1 cellular context compared by ENCODE assay signal in the genomic region with DNA sequence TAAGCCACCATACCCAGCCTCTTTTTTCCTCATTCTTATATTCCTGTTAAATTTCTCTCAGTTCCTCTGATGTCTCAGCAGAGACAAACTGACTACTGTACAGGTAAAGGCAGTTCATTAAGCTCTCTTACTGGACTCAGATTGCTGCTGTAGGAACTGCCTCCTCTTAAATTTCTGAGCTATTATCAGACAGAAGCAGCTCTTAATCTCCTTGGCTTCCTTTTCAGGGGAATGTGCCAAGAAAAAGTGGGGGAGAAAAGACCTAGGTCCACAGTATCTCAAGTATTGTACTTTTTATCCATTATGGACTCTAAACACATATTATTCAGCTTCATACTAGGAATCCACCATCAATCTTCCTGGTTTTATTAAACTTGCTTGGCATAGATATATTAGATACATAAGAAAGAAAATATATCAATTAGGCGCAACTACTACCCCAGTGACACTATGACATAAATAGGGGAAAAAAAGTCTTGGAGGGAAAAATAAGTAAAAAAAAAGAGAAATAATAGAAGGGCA.
TF ChIP-seq lines count a peak whose summit lies in the region.

No MANE protein-coding gene starts in this region.

TF ChIP-seq in endothelial cell of umbilical vein, 7 proteins besides CTCF, POLR2A, EP300 and RAD21:
- TF ChIP-seq JUN (IDR thresholded peaks at IDR 0.05; ENCODE audit: borderline replicate concordance, insufficient read depth, insufficient read length, low read depth) (no peak), FOS (IDR thresholded peaks at IDR 0.05; ENCODE audit: borderline replicate concordance, insufficient read depth, low read length) (no peak), GATA2 (IDR thresholded peaks at IDR 0.05; ENCODE audit: insufficient read depth, insufficient read length, low read depth, low read length) (no peak), MYC (IDR thresholded peaks at IDR 0.05; ENCODE audit: low read depth, low read length) (no peak), EZH2 (IDR thresholded peaks at IDR 0.05; ENCODE audit: borderline replicate concordance, low read depth, low read length, severe bottlenecking) (no peak), POLR2AphosphoS5 (IDR thresholded peaks at IDR 0.05; ENCODE audit: insufficient read depth, low read depth, low read length) (no peak)
- TF ChIP-seq, protein P1, sequence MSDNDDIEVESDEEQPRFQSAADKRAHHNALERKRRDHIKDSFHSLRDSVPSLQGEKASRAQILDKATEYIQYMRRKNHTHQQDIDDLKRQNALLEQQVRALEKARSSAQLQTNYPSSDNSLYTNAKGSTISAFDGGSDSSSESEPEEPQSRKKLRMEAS (IDR thresholded peaks at IDR 0.05; ENCODE audit: insufficient read depth, insufficient read length) = no peak
